ENCODE assay signal across 1 cellular context in the genomic region with DNA sequence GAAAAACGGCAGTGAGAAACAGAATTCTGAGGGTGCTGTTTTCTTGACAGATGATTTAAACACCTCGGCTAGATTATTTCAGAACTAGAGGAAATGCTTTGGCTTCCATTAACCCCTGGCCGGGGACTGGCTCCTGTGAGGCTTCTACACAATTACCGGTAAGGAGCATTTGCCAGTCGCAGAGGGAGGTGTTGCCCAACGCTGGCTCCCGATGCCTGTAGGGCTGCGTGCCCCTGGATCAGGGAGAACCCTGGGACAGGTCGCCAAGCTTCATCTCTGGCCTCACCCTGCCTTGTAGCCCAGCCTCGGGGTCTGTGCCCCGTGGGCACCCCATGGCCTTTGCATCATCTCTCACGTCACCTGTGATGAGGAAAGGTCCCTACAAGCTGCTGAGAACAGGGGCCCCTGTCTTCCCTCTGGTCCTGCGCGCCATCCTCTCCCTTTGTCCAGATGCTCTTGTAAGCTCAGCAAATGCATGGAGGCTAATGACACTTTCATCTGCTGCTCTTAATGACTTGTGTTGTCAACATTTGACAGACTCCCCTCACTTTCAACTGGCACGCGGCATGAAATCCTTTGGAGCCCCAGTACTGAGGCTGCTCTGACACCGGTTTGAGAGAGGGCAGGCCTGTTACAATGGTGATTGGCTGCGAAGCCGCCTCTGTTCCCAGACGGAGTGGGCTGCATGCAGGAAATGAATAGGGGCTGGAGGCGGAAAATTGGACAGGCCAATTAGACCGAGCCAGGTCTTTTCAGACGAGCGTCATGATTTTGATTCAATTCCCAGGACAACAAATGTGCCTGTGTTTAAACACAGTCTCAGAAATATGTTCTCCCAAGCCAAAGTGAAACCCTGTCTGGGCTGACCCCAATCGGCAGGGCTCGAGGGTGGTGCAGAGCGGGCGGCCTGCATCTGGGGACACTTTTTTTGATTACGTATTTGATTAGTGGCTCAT.
TF ChIP-seq lines count a peak whose summit lies in the region.

No MANE protein-coding gene starts in this region.

TF ChIP-seq in GM23338, 12 proteins besides CTCF, POLR2A, EP300 and RAD21 (continued from another document):
- TF ChIP-seq, protein P1, sequence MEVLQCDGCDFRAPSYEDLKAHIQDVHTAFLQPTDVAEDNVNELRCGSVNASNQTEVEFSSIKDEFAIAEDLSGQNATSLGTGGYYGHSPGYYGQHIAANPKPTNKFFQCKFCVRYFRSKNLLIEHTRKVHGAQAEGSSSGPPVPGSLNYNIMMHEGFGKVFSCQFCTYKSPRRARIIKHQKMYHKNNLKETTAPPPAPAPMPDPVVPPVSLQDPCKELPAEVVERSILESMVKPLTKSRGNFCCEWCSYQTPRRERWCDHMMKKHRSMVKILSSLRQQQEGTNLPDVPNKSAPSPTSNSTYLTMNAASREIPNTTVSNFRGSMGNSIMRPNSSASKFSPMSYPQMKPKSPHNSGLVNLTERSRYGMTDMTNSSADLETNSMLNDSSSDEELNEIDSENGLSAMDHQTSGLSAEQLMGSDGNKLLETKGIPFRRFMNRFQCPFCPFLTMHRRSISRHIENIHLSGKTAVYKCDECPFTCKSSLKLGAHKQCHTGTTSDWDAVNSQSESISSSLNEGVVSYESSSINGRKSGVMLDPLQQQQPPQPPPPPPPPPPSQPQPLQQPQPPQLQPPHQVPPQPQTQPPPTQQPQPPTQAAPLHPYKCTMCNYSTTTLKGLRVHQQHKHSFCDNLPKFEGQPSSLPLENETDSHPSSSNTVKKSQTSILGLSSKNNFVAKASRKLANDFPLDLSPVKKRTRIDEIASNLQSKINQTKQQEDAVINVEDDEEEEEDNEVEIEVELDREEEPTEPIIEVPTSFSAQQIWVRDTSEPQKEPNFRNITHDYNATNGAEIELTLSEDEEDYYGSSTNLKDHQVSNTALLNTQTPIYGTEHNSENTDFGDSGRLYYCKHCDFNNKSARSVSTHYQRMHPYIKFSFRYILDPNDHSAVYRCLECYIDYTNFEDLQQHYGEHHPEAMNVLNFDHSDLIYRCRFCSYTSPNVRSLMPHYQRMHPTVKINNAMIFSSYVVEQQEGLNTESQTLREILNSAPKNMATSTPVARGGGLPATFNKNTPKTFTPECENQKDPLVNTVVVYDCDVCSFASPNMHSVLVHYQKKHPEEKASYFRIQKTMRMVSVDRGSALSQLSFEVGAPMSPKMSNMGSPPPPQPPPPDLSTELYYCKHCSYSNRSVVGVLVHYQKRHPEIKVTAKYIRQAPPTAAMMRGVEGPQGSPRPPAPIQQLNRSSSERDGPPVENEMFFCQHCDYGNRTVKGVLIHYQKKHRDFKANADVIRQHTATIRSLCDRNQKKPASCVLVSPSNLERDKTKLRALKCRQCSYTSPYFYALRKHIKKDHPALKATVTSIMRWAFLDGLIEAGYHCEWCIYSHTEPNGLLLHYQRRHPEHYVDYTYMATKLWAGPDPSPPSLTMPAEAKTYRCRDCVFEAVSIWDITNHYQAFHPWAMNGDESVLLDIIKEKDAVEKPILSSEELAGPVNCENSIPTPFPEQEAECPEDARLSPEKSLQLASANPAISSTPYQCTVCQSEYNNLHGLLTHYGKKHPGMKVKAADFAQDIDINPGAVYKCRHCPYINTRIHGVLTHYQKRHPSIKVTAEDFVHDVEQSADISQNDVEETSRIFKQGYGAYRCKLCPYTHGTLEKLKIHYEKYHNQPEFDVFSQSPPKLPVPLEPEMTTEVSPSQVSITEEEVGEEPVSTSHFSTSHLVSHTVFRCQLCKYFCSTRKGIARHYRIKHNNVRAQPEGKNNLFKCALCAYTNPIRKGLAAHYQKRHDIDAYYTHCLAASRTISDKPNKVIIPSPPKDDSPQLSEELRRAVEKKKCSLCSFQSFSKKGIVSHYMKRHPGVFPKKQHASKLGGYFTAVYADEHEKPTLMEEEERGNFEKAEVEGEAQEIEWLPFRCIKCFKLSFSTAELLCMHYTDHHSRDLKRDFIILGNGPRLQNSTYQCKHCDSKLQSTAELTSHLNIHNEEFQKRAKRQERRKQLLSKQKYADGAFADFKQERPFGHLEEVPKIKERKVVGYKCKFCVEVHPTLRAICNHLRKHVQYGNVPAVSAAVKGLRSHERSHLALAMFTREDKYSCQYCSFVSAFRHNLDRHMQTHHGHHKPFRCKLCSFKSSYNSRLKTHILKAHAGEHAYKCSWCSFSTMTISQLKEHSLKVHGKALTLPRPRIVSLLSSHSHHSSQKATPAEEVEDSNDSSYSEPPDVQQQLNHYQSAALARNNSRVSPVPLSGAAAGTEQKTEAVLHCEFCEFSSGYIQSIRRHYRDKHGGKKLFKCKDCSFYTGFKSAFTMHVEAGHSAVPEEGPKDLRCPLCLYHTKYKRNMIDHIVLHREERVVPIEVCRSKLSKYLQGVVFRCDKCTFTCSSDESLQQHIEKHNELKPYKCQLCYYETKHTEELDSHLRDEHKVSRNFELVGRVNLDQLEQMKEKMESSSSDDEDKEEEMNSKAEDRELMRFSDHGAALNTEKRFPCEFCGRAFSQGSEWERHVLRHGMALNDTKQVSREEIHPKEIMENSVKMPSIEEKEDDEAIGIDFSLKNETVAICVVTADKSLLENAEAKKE (CRISPR knock-in tag; IDR thresholded peaks at IDR 0.05), result no peak
- TF ChIP-seq POLR2AphosphoS5 (IDR thresholded peaks at IDR 0.05; ENCODE audit: low read depth) (no peak), EZH2 (IDR thresholded peaks at IDR 0.05; ENCODE audit: low read depth, unreplicated experiment) (no peak), REST (IDR thresholded peaks at IDR 0.05; ENCODE audit: unreplicated experiment) (no peak), EZH2phosphoT487 (IDR thresholded peaks at IDR 0.05; ENCODE audit: unreplicated experiment) (no peak), NANOG (IDR thresholded peaks at IDR 0.05; ENCODE audit: borderline replicate concordance) (no peak), JUNB (IDR thresholded peaks at IDR 0.05; ENCODE audit: unreplicated experiment) (no peak)
TF ChIP-seq in GM23338: peak in this region for 0.
